In the genomic region with DNA sequence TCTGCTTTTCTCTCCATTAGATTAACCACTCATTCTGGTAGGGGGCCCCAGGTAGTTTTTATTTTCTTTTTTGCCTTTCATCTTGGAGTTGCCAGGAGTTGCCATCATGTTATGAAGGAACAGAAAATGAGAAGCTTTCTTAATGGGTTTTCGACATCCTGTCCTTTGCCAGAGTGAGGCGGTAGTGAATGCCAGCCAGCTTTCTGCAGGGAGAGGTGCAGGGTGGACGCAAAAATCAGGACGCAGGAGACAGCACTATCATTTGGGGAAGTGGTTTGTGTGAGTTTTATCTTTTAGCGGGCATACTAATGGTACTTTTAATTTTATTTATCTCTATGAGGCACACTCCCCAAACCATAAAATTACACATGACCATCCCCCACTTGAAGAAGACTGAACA, we compare ENCODE assay signal across 8 cellular contexts. TPM values are rescaled to one million over a fixed set of nuclear protein-coding genes. Genes with fewer than 3 reads are reported as not detected.
DNase-seq lines count a peak whose midpoint lies in the region; ATAC-seq and TF ChIP-seq lines count a peak whose summit lies in the region.

No MANE protein-coding gene starts in this region.

- H4K20me1 ChIP-seq in OCI-LY7 (ENCODE audit: insufficient read depth, low read length), result no peaks in the 10 kb centered on the region

- H3K4me2 ChIP-seq in OCI-LY7 (ENCODE audit: low read length), result no peak overlapping the region

- H3K36me3 ChIP-seq in mesodermal cell (ENCODE audit: control insufficient read depth, insufficient read depth, low read length) (peaks cover 18% of the 10 kb centered on the region), OCI-LY7 (ENCODE audit: insufficient read depth, low read length) (no peaks in the 10 kb centered on the region)

- CTCF ChIA-PET in OCI-LY7 (lab: Charles Lee; ENCODE audit: unreplicated experiment), result no interaction called here

- peak overlapping the region; percentile 71 for H3K27ac ChIP-seq in mesodermal cell (ENCODE audit: low read depth, low read length, severe bottlenecking)
- H3K27ac ChIP-seq in OCI-LY7 (ENCODE audit: low read depth, low read length, poor library complexity, severe bottlenecking), result no peak overlapping the region

- H2AFZ ChIP-seq in OCI-LY7 (ENCODE audit: low read length), result no peak overlapping the region

- ATAC-seq in GM19324 (IDR thresholded peaks at IDR 0.05; ENCODE audit: low FRiP score, unreplicated experiment) (no peak), HG02981 (IDR thresholded peaks at IDR 0.05; ENCODE audit: unreplicated experiment) (no peak), GM18868 (IDR thresholded peaks at IDR 0.05; ENCODE audit: unreplicated experiment) (no peak)

- H3K79me2 ChIP-seq in OCI-LY7 (ENCODE audit: insufficient read depth, low read depth, low read length), result no peaks in the 10 kb centered on the region

- intact Hi-C loops in OCI-LY7 (cut with micrococcal nuclease; ENCODE audit: unreplicated experiment), result no loop called here

- H3K4me3 ChIP-seq in choroid plexus epithelial cell (ENCODE audit: low read depth, low read length) (peak overlapping the region; percentile 93), mesodermal cell (ENCODE audit: extremely low read depth, insufficient read depth, low read length, poor library complexity, severe bottlenecking) (peak overlapping the region; percentile 88), OCI-LY7 (ENCODE audit: low read depth, low read length, poor library complexity, severe bottlenecking) (no peak overlapping the region)

- H3K9me3 ChIP-seq in mesodermal cell (ENCODE audit: control insufficient read depth, low read length) (peaks cover 5% of the 10 kb centered on the region), OCI-LY7 (ENCODE audit: low read length) (no peaks in the 10 kb centered on the region)

- no TSS peak for BruUV-seq in OCI-LY7 (replicated peaks; lab: Mats Ljungman, UMichigan)

- DNase-seq in EH (ENCODE audit: low read depth) (peak; percentile 56), NCI-H82 treated with DMSO at 0.1 percent for 48 hours (lab: John Stamatoyannopoulos, UW; ENCODE audit: unreplicated experiment) (peak; percentile 36), choroid plexus epithelial cell (ENCODE audit: low read depth) (peak; percentile 47), OCI-LY7 (ENCODE audit: low spot score) (no peak)

- TF ChIP-seq CTCF in choroid plexus epithelial cell (conservative IDR thresholded peaks at IDR 0.05; ENCODE audit: low read depth, low read length) (peak; percentile 44), OCI-LY7 (conservative IDR thresholded peaks at IDR 0.05; ENCODE audit: low read length) (no peak)

- 6 to 17% methylated on average over 2 to 4 of the region's 5 CpGs for WGBS in mesodermal cell (ENCODE audit: insufficient coverage in 2 of 2), 2 experiments

- H3K9me2 ChIP-seq in OCI-LY7 (ENCODE audit: insufficient read depth, low read length), result no peaks in the 10 kb centered on the region

- POLR2A ChIA-PET in OCI-LY7 (lab: Charles Lee), result interaction anchor here (0.7 kb wide), 1 partner anchor 81 kb away, joined by 3 read pairs; no protein-coding TSS in a partner anchor

- H3K4me1 ChIP-seq in mesodermal cell (ENCODE audit: control insufficient read depth, insufficient read depth, low read length, poor library complexity, severe bottlenecking), result peaks cover 6% of the 10 kb centered on the region
- no peaks in the 10 kb centered on the region for H3K4me1 ChIP-seq in OCI-LY7 (ENCODE audit: insufficient read depth, low read length, poor library complexity, severe bottlenecking)

RNA-seq across cellular contexts. Expression of a gene that starts 1.7 kb away (rescaled TPM):
- 27.9 TPM for polyA plus RNA-seq in mesodermal cell (2013, experiment 1 of 2)
- polyA plus RNA-seq in mesodermal cell (2013, experiment 2 of 2), result 31.1 TPM
- total RNA-seq in OCI-LY7 (2014; rRNA removed; shearing (Covaris generic)), result not detected in 2 replicates
- not detected in 2 replicates for total RNA-seq in OCI-LY7 (2022)
